Comparison of ENCODE assay signal across 8 cellular contexts in genomic region chr10:3067045-3067858, GRCh38. TPM values are rescaled to one million over a fixed set of nuclear protein-coding genes. Genes with fewer than 3 reads are reported as not detected.
DNase-seq lines count a peak whose midpoint lies in the region; ATAC-seq and TF ChIP-seq lines count a peak whose summit lies in the region.

TSS of gene PFKP (plus strand) at chr10:3067548. CDS start at chr10:3067596, 48 bp downstream.

- POLR2A ChIA-PET in RWPE1 (lab: Yijun Ruan, JAX; ENCODE audit: low non-redundant PET) = no interaction called here

- intact Hi-C loops in heart left ventricle (cut with DNase I) = loop anchor here in 3 of 10 donors (1.0 to 5.0 kb wide), 3 partner anchors 29 to 60 kb away; no protein-coding TSS in a partner anchor

- H3K27ac ChIP-seq in RWPE1 (peak within 1 kb of the TSS; percentile 76), heart left ventricle (peak within 1 kb of the TSS; percentile 33 to 97 (median 88))

- H3K4me3 ChIP-seq in heart left ventricle = peak within 1 kb of the TSS; percentile 65 to 91 (median 78)

- ATAC-seq in HG02938 (IDR thresholded peaks at IDR 0.05; ENCODE audit: unreplicated experiment) (peak; percentile 33), heart left ventricle (peak in 3 of 4 donors; percentile 4 to 58 (median 47))

- WGBS in heart left ventricle, 4 donors = 1 to 2% (median 1%) methylated on average over 11 to 96 of the region's 96 CpGs

- TF ChIP-seq POLR2A in heart left ventricle (IDR thresholded peaks at IDR 0.05) = peak in 1 of 2 donors; percentile 55

- H3K4me1 ChIP-seq in heart left ventricle = peaks cover 0 to 54% (median 21%) of the 10 kb centered on the region in 12 donors

- no peaks in the 10 kb centered on the region for H3K9me3 ChIP-seq in heart left ventricle

- H3K27me3 ChIP-seq in heart left ventricle = peaks cover 0 to 9% (median 0%) of the 10 kb centered on the region in 9 donors

- H3K36me3 ChIP-seq in heart left ventricle = peaks cover 0 to 9% (median 3%) of the 10 kb centered on the region in 9 donors

- CTCF ChIA-PET in RWPE1 (lab: Yijun Ruan, JAX) = no interaction called here

- DNase-seq in NCI-H748 (lab: John Stamatoyannopoulos, UW; ENCODE audit: unreplicated experiment) (peak; percentile 63), NCI-H748 treated with DMSO at 0.1 percent for 48 hours (lab: John Stamatoyannopoulos, UW) (no peak), RWPE1 (ENCODE audit: low spot score) (peak; percentile 41), heart left ventricle (peak in 4 of 5 donors; percentile 56 to 79 (median 68)), pulmonary artery endothelial cell (ENCODE audit: low read depth, low spot score) (no peak), inferior parietal cortex (ENCODE audit: extremely low spot score) (no peak)
- DNase-seq in activated naive CD4-positive, alpha-beta T cell treated with anti-CD3 and anti-CD28 coated beads, Interleukin-2, amount 50 U/mL, for 16 hours = peak; percentile 77

- no peak for TF ChIP-seq CTCF in RWPE1 (conservative IDR thresholded peaks at IDR 0.05; ENCODE audit: low read depth)
- no peak for TF ChIP-seq CTCF in heart left ventricle (IDR thresholded peaks at IDR 0.05)

RNA-seq across cellular contexts. Expression of gene PFKP, which starts in this region (rescaled TPM):
- total RNA-seq in heart left ventricle (100 to 1,000 TPM; 141 to 318 (median 183) TPM), pulmonary artery endothelial cell (471 and 513 TPM in 2 replicates)
- 100 to 1,000 TPM in 1 of 2 donors, 10 to 100 TPM in 1; 68.0 to 231 TPM for polyA plus RNA-seq in heart left ventricle

Comparison
In these comparisons a context has a peak if more than half of its experiments do, and no peak if none do; other contexts are left out.
1. DNase-seq: peak in NCI-H748 (single experiment), RWPE1 (single experiment), activated naive CD4-positive, alpha-beta T cell treated with anti-CD3 and anti-CD28 coated beads, Interleukin-2, amount 50 U/mL, for 16 hours (single experiment) and heart left ventricle (4 of 5); none in NCI-H748 treated with DMSO at 0.1 percent for 48 hours (single experiment), pulmonary artery endothelial cell (single experiment) and inferior parietal cortex (single experiment).